In the genomic region with DNA sequence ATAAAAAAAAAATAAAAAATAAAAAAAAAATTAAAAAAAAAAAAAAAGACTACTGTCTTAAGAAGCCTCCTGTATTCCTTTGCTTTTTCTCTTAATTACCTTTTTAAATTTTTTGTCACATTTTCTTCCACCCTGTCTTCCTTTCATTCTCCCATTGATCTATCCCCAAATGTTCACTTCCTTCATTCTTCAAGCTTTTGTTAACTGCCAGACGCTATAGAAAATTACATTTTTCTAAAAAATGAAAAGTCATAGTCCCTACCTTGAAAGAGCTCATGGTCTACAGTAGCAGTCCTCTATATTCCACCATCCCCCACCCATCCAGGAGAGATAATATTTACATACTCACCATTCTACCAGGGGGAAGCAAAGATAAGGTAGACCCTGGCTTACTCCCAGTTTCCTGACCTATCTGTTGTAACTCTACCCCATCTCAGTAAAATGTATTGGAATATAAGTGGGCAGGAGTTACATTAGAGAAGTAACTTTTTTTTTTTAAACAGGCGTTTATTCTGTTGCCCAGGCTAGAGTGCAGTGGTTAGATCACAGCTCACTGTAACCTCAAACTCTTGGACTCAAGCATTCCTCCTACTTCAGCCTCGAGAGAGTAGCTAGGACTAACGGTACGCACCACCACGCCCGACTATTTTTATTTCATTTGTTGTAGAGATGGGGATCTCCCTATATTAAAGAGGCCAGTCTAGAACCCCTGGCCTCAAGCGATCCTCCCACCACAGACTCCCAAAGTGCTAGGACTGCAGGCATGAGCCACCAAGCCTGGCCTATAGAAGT, we compare ENCODE assay signal across 1 cellular context.
TF ChIP-seq lines count a peak whose summit lies in the region.

No MANE protein-coding gene starts in this region.

TF ChIP-seq in SK-N-SH, 30 proteins besides CTCF, POLR2A, EP300 and RAD21 (continued from another document):
- TF ChIP-seq, protein P1, sequence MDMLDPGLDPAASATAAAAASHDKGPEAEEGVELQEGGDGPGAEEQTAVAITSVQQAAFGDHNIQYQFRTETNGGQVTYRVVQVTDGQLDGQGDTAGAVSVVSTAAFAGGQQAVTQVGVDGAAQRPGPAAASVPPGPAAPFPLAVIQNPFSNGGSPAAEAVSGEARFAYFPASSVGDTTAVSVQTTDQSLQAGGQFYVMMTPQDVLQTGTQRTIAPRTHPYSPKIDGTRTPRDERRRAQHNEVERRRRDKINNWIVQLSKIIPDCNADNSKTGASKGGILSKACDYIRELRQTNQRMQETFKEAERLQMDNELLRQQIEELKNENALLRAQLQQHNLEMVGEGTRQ (IDR thresholded peaks at IDR 0.05; ENCODE audit: borderline replicate concordance, low read depth, low read length) = no peak
- TF ChIP-seq ELF1 (IDR thresholded peaks at IDR 0.05) (no peak), RCOR1 (IDR thresholded peaks at IDR 0.05; ENCODE audit: low read length) (no peak), TAF1 (IDR thresholded peaks at IDR 0.05; ENCODE audit: borderline replicate concordance, low read depth, low read length) (no peak)
- TF ChIP-seq, protein P2, sequence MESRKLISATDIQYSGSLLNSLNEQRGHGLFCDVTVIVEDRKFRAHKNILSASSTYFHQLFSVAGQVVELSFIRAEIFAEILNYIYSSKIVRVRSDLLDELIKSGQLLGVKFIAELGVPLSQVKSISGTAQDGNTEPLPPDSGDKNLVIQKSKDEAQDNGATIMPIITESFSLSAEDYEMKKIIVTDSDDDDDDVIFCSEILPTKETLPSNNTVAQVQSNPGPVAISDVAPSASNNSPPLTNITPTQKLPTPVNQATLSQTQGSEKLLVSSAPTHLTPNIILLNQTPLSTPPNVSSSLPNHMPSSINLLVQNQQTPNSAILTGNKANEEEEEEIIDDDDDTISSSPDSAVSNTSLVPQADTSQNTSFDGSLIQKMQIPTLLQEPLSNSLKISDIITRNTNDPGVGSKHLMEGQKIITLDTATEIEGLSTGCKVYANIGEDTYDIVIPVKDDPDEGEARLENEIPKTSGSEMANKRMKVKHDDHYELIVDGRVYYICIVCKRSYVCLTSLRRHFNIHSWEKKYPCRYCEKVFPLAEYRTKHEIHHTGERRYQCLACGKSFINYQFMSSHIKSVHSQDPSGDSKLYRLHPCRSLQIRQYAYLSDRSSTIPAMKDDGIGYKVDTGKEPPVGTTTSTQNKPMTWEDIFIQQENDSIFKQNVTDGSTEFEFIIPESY (IDR thresholded peaks at IDR 0.05; ENCODE audit: borderline replicate concordance, low read depth) = no peak
- TF ChIP-seq, protein P3, sequence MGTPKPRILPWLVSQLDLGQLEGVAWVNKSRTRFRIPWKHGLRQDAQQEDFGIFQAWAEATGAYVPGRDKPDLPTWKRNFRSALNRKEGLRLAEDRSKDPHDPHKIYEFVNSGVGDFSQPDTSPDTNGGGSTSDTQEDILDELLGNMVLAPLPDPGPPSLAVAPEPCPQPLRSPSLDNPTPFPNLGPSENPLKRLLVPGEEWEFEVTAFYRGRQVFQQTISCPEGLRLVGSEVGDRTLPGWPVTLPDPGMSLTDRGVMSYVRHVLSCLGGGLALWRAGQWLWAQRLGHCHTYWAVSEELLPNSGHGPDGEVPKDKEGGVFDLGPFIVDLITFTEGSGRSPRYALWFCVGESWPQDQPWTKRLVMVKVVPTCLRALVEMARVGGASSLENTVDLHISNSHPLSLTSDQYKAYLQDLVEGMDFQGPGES (IDR thresholded peaks at IDR 0.05; ENCODE audit: low read depth, low read length) = no peak
